In the genomic region with DNA sequence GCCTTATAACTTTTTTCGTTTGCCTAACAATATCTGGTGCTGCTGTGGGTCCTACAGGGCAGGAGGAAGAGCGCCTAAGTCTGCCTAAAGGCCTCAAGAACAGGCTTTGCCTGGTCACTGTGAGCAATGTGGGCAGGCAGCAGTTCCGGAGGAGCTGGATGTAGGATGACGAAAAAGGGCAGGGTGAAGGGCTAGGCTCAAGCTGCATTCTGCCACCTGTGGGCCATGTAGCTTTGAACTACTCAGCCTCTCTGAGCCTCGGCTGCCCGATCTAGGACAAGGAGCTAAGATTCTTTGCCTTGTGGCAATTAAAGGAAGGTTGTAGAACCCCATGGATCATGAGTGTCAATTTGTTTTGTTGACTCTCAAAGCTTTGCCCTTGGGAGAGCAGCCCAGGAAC, we compare ENCODE assay signal across 28 cellular contexts.
"Had no signal": no experiment of that assay in that cellular context is flagged by ENCODE, and none has a peak within 500 bp of the region (broad histone marks: within the 10 kb centered on the region; RNA-seq: fewer than 3 reads in every experiment).

No MANE protein-coding gene starts in this region.

- H3K4me1 ChIP-seq: left lung, lower lobe of right lung, pancreas, prostate gland, suprapubic skin, tibial artery, upper lobe of right lung had no signal

- ATAC-seq: left cardiac atrium; left lung; lower lobe of right lung; naive thymus-derived CD8-positive, alpha-beta T cell; sciatic nerve; upper lobe of right lung had no signal

- H3K27me3 ChIP-seq: left lung, suprapubic skin, tibial artery, upper lobe of right lung had no signal

- H3K27ac Mint-ChIP-seq: naive thymus-derived CD8-positive, alpha-beta T cell; nephron; stimulated activated naive CD8-positive, alpha-beta T cell treated with anti-CD3 and anti-CD28 coated beads, Interleukin-15, Interleukin-2, amounts not matched to agents 100 ng/mL and 50 ng/mL, for 24 hours had no signal

- H3K4me3 Mint-ChIP-seq: naive thymus-derived CD8-positive, alpha-beta T cell; nephron; neural crest cell; stimulated activated naive CD8-positive, alpha-beta T cell treated with anti-CD3 and anti-CD28 coated beads, Interleukin-15, Interleukin-2, amounts not matched to agents 100 ng/mL and 50 ng/mL, for 24 hours had no signal

- DNase-seq: hypothalamus; kidney glomerular epithelial cell; left cardiac atrium; left lung; lower lobe of right lung; mammary epithelial cell; mesenchymal stem cell; naive thymus-derived CD8-positive, alpha-beta T cell; nucleus accumbens; pancreas; posterior cingulate gyrus; stimulated activated CD4-positive, alpha-beta T cell treated with anti-CD3 and anti-CD28 coated beads, Interleukin-12 subunit alpha, Interleukin-12 subunit beta, amount 100 ng/mL, for 4 hours; stimulated activated CD4-positive, alpha-beta T cell treated with anti-CD3 and anti-CD28 coated beads, Interleukin-15, amount 100 ng/mL, for 24 hours; stimulated activated CD4-positive, alpha-beta T cell treated with anti-CD3 and anti-CD28 coated beads, Interleukin-2, amount 100 ng/mL, for 24 hours; stimulated activated CD4-positive, alpha-beta T cell treated with anti-CD3 and anti-CD28 coated beads, Interleukin-4, amount 100 ng/mL, for 1 hour; stimulated activated naive CD4-positive, alpha-beta T cell; tibial artery; upper lobe of right lung had no signal

- H3K4me3 ChIP-seq: left lung, lower lobe of right lung, pancreas, prostate gland, skin epidermis, suprapubic skin, thoracic aorta, tibial artery, upper lobe of right lung had no signal

- H3K36me3 Mint-ChIP-seq: naive thymus-derived CD8-positive, alpha-beta T cell had no signal

- H3K4me1 Mint-ChIP-seq: naive thymus-derived CD8-positive, alpha-beta T cell; nephron; neural crest cell had no signal

- FAIRE-seq: keratinocyte, pancreas, urothelium cell line had no signal

- H3K27me3 Mint-ChIP-seq: naive thymus-derived CD8-positive, alpha-beta T cell; stimulated activated naive CD8-positive, alpha-beta T cell treated with anti-CD3 and anti-CD28 coated beads, Interleukin-15, Interleukin-2, amounts not matched to agents 100 ng/mL and 50 ng/mL, for 24 hours had no signal

- H3K9me3 Mint-ChIP-seq: naive thymus-derived CD8-positive, alpha-beta T cell; neural crest cell; stimulated activated naive CD8-positive, alpha-beta T cell treated with anti-CD3 and anti-CD28 coated beads, Interleukin-15, Interleukin-2, amounts not matched to agents 100 ng/mL and 50 ng/mL, for 24 hours had no signal

- H3K36me3 ChIP-seq: left lung, lower lobe of right lung, pancreas, prostate gland, suprapubic skin, thoracic aorta, tibial artery, upper lobe of right lung had no signal

- H3K27ac ChIP-seq: left lung, lower lobe of right lung, pancreas, prostate gland, skin epidermis, suprapubic skin, thoracic aorta, tibial artery, upper lobe of right lung had no signal

- H3K9me3 ChIP-seq: left lung, lower lobe of right lung, pancreas, prostate gland, suprapubic skin, thoracic aorta, tibial artery, upper lobe of right lung had no signal
